ENCODE assay signal across 15 cellular contexts in the genomic region with DNA sequence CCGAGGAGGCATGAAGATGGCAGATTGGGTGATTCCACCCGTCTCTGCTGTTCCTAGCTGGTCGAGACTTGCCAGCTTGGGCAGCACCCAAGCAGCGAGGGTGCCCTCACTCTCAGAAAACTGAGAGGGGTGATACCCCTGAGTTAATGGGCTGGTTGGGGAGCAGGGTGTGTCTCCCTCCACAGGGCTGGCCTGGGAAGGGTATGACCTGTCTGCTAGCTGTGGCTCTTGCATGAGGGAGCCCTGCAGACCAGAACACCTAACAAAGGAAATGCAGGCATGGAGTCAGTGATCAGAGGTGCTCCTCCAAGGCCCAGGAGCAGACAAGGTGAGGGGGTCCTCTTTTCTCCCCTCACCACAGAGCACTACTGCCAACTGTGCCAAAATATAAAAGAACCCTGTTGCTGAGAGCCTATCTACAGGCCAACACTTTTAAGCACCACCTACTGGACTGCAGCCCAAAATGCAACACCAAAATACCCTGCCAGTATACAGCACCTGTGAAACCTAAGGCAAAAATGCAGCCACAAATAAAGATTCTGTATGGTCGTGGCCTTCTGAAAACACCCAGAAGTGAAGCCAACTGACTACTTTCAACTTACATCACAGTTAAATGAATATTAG. TPM values are rescaled to one million over a fixed set of nuclear protein-coding genes. Genes with fewer than 3 reads are reported as not detected.
DNase-seq lines count a peak whose midpoint lies in the region; ATAC-seq and TF ChIP-seq lines count a peak whose summit lies in the region.
"Had no signal": no experiment of that assay in that cellular context is flagged by ENCODE, and none has a peak within 500 bp of the region (broad histone marks: within the 10 kb centered on the region; RNA-seq: fewer than 3 reads in every experiment).

No MANE protein-coding gene starts in this region.

- H3K27me3 ChIP-seq in CD8-positive, alpha-beta memory T cell (ENCODE audit: insufficient read depth, low read length, poor library complexity, severe bottlenecking) = no peaks in the 10 kb centered on the region
- no peaks in the 10 kb centered on the region for H3K27me3 ChIP-seq in spleen (replicated peaks in 1 of 7)

- POLR2A ChIA-PET in CD8-positive, alpha-beta memory T cell (lab: Charles Lee) = no interaction called here
- POLR2A ChIA-PET in activated CD4-positive, alpha-beta memory T cell treated with anti-CD3 and anti-CD28 coated beads, Interleukin-2, amount 10 ng/mL, durations not matched to agents 7 days and 5 days (lab: Charles Lee) = no interaction called here

- intact Hi-C loops in spleen (cut with DNase I; ENCODE audit: low total_unique reads) = no loop called here

- H3K4me1 ChIP-seq in CD8-positive, alpha-beta memory T cell (ENCODE audit: insufficient read depth, low read length) = no peaks in the 10 kb centered on the region
- no peaks in the 10 kb centered on the region for H3K4me1 ChIP-seq in spleen

- H3K36me3 Mint-ChIP-seq in CD8-positive, alpha-beta memory T cell = no peaks in the 10 kb centered on the region
- no peaks in the 10 kb centered on the region for H3K36me3 Mint-ChIP-seq in activated CD4-positive, alpha-beta memory T cell treated with anti-CD3 and anti-CD28 coated beads, Interleukin-2, amount 10 ng/mL, durations not matched to agents 7 days and 5 days (ENCODE audit: low read depth)
- H3K36me3 Mint-ChIP-seq: activated naive CD4-positive, alpha-beta T cell treated with anti-CD3 and anti-CD28 coated beads, Interleukin-2, amount 50 U/mL, for 24 hours; stimulated activated effector memory CD8-positive, alpha-beta T cell treated with anti-CD3 and anti-CD28 coated beads, Interleukin-12 subunit alpha, Interleukin-12 subunit beta, amount 100 ng/mL, for 72 hours had no signal

- no peak overlapping the region for H3K27ac Mint-ChIP-seq in CD8-positive, alpha-beta memory T cell
- H3K27ac Mint-ChIP-seq in activated CD4-positive, alpha-beta memory T cell treated with anti-CD3 and anti-CD28 coated beads, Interleukin-2, amount 10 ng/mL, durations not matched to agents 7 days and 5 days = no peak overlapping the region
- H3K27ac Mint-ChIP-seq: activated B cell treated with CpG ODN at 0.5 μM for 24 hours; activated naive CD4-positive, alpha-beta T cell treated with anti-CD3 and anti-CD28 coated beads, Interleukin-2, amount 50 U/mL, for 24 hours; mesothelial cell of epicardium; stimulated activated effector memory CD8-positive, alpha-beta T cell treated with anti-CD3 and anti-CD28 coated beads, Interleukin-12 subunit alpha, Interleukin-12 subunit beta, amount 100 ng/mL, for 72 hours had no signal

- DNase-seq in epithelial cell of esophagus (ENCODE audit: low read depth) (peak; percentile 24), spleen (no peak)
- DNase-seq in CD8-positive, alpha-beta memory T cell = no peak
- no peak for DNase-seq in activated CD4-positive, alpha-beta memory T cell treated with anti-CD3 and anti-CD28 coated beads, Interleukin-2, amount 10 ng/mL, durations not matched to agents 7 days and 5 days
- DNase-seq: activated B cell treated with CpG ODN at 0.5 μM for 24 hours, NCI-H748 treated with DMSO at 0.1 percent for 48 hours had no signal

- H3K4me1 Mint-ChIP-seq in CD8-positive, alpha-beta memory T cell = no peaks in the 10 kb centered on the region
- no peaks in the 10 kb centered on the region for H3K4me1 Mint-ChIP-seq in activated CD4-positive, alpha-beta memory T cell treated with anti-CD3 and anti-CD28 coated beads, Interleukin-2, amount 10 ng/mL, durations not matched to agents 7 days and 5 days
- H3K4me1 Mint-ChIP-seq: activated B cell treated with CpG ODN at 0.5 μM for 24 hours; activated naive CD4-positive, alpha-beta T cell treated with anti-CD3 and anti-CD28 coated beads, Interleukin-2, amount 50 U/mL, for 24 hours; stimulated activated effector memory CD8-positive, alpha-beta T cell treated with anti-CD3 and anti-CD28 coated beads, Interleukin-12 subunit alpha, Interleukin-12 subunit beta, amount 100 ng/mL, for 72 hours had no signal

- CTCF ChIA-PET in CD8-positive, alpha-beta memory T cell (lab: Charles Lee) = no interaction called here
- CTCF ChIA-PET in activated CD4-positive, alpha-beta memory T cell treated with anti-CD3 and anti-CD28 coated beads, Interleukin-2, amount 10 ng/mL, durations not matched to agents 7 days and 5 days (lab: Charles Lee) = no interaction called here

- H3K27me3 Mint-ChIP-seq in CD8-positive, alpha-beta memory T cell = peaks cover 6 to 51% of the 10 kb centered on the region in 2 donors
- H3K27me3 Mint-ChIP-seq in activated CD4-positive, alpha-beta memory T cell treated with anti-CD3 and anti-CD28 coated beads, Interleukin-2, amount 10 ng/mL, durations not matched to agents 7 days and 5 days = peaks cover 32% of the 10 kb centered on the region
- H3K27me3 Mint-ChIP-seq: activated naive CD4-positive, alpha-beta T cell treated with anti-CD3 and anti-CD28 coated beads, Interleukin-2, amount 50 U/mL, for 24 hours had no signal

- H3K9me3 Mint-ChIP-seq in CD8-positive, alpha-beta memory T cell = no peaks in the 10 kb centered on the region
- no peaks in the 10 kb centered on the region for H3K9me3 Mint-ChIP-seq in activated CD4-positive, alpha-beta memory T cell treated with anti-CD3 and anti-CD28 coated beads, Interleukin-2, amount 10 ng/mL, durations not matched to agents 7 days and 5 days
- H3K9me3 Mint-ChIP-seq: activated B cell treated with CpG ODN at 0.5 μM for 24 hours; activated naive CD4-positive, alpha-beta T cell treated with anti-CD3 and anti-CD28 coated beads, Interleukin-2, amount 50 U/mL, for 24 hours; stimulated activated effector memory CD8-positive, alpha-beta T cell treated with anti-CD3 and anti-CD28 coated beads, Interleukin-12 subunit alpha, Interleukin-12 subunit beta, amount 100 ng/mL, for 72 hours had no signal

- H3K36me3 ChIP-seq in CD8-positive, alpha-beta memory T cell (ENCODE audit: insufficient read depth, low read length) = no peaks in the 10 kb centered on the region
- H3K36me3 ChIP-seq in spleen = no peaks in the 10 kb centered on the region

- H3K9me3 ChIP-seq in CD8-positive, alpha-beta memory T cell (ENCODE audit: low read length) = no peaks in the 10 kb centered on the region
- H3K9me3 ChIP-seq in spleen = peaks cover 0 to 6% (median 0%) of the 10 kb centered on the region in 8 donors

- TF ChIP-seq POLR2A in spleen (IDR thresholded peaks at IDR 0.05) = no peak

- H3K4me3 ChIP-seq in epithelial cell of esophagus (ENCODE audit: low read length) (no peak overlapping the region), spleen (no peak overlapping the region)
- no peak overlapping the region for H3K4me3 ChIP-seq in CD8-positive, alpha-beta memory T cell (ENCODE audit: low read length)
- H3K4me3 ChIP-seq: skin epidermis had no signal

- ATAC-seq in GM18909 (IDR thresholded peaks at IDR 0.05; ENCODE audit: poor library complexity, unreplicated experiment) (peak; percentile 68), HG03520 (IDR thresholded peaks at IDR 0.05; ENCODE audit: unreplicated experiment) (peak; percentile 60), HG02852 (IDR thresholded peaks at IDR 0.05; ENCODE audit: unreplicated experiment) (no peak)
- ATAC-seq: stimulated activated effector memory CD8-positive, alpha-beta T cell treated with anti-CD3 and anti-CD28 coated beads, Interleukin-12 subunit alpha, Interleukin-12 subunit beta, amount 100 ng/mL, for 72 hours had no signal

- H3K27ac ChIP-seq in C4-2B (no peak overlapping the region), spleen (no peak overlapping the region)
- no peak overlapping the region for H3K27ac ChIP-seq in CD8-positive, alpha-beta memory T cell (ENCODE audit: low read depth, low read length)
- H3K27ac ChIP-seq: epithelial cell of prostate had no signal

- H3K4me3 Mint-ChIP-seq in CD8-positive, alpha-beta memory T cell = no peak overlapping the region
- no peak overlapping the region for H3K4me3 Mint-ChIP-seq in activated CD4-positive, alpha-beta memory T cell treated with anti-CD3 and anti-CD28 coated beads, Interleukin-2, amount 10 ng/mL, durations not matched to agents 7 days and 5 days
- H3K4me3 Mint-ChIP-seq: activated B cell treated with CpG ODN at 0.5 μM for 24 hours; activated naive CD4-positive, alpha-beta T cell treated with anti-CD3 and anti-CD28 coated beads, Interleukin-2, amount 50 U/mL, for 24 hours; mesothelial cell of epicardium; stimulated activated effector memory CD8-positive, alpha-beta T cell treated with anti-CD3 and anti-CD28 coated beads, Interleukin-12 subunit alpha, Interleukin-12 subunit beta, amount 100 ng/mL, for 72 hours had no signal

- TF ChIP-seq CTCF in C4-2B (conservative IDR thresholded peaks at IDR 0.05) (peak; percentile 24), epithelial cell of esophagus (IDR thresholded peaks at IDR 0.05; ENCODE audit: insufficient read depth, low read depth, low read length, missing control alignments) (peak; percentile 45), spleen (IDR thresholded peaks at IDR 0.05 in 8 of 11, conservative IDR thresholded peaks at IDR 0.05 in 3 of 11) (no peak)

- 81 to 94% (median 88%) methylated on average over 4 to 5 of the region's 5 CpGs for WGBS in spleen, 5 donors

RNA-seq across cellular contexts. Expression of gene PPM1L, which starts 35.8 kb away (rescaled TPM):
- total RNA-seq in CD8-positive, alpha-beta memory T cell = 1 to 10 TPM; 3.8 to 4.4 TPM
- 1.3 TPM for polyA plus RNA-seq in CD8-positive, alpha-beta memory T cell
- 1 to 10 TPM; 5.9 TPM for total RNA-seq in activated CD4-positive, alpha-beta memory T cell treated with anti-CD3 and anti-CD28 coated beads, Interleukin-2, amount 10 ng/mL, durations not matched to agents 7 days and 5 days
- total RNA-seq in spleen = 10 to 100 TPM in 6 of 7 donors, 1 to 10 TPM in 1; 9.5 to 16.7 (median 12.8) TPM
- polyA plus RNA-seq in spleen = 1 to 10 TPM in 1 of 3 donors, under 1 TPM in 2; 0.63 to 1.4 (median 0.64) TPM

RNA-seq across cellular contexts. Expression of gene ARL14, which starts 43.3 kb away (rescaled TPM):
- total RNA-seq in CD8-positive, alpha-beta memory T cell = not detected
- not detected for polyA plus RNA-seq in CD8-positive, alpha-beta memory T cell
- total RNA-seq in activated CD4-positive, alpha-beta memory T cell treated with anti-CD3 and anti-CD28 coated beads, Interleukin-2, amount 10 ng/mL, durations not matched to agents 7 days and 5 days = not detected
- under 1 TPM in 1 of 7 donors, not detected in 6; 0.39 TPM for total RNA-seq in spleen
- polyA plus RNA-seq in spleen = under 1 TPM in 2 of 3 donors, not detected in 1; 0.11 to 0.26 TPM
- total RNA-seq: mesothelial cell of epicardium had no signal

Comparison
In these comparisons a context has a peak if more than half of its experiments do, and no peak if none do; other contexts are left out.
1. CTCF ChIP-seq: peak in C4-2B (single experiment) and epithelial cell of esophagus (single experiment); none in spleen (0 of 11).